Comparison of ENCODE assay signal across 2 cellular contexts in the genomic region with DNA sequence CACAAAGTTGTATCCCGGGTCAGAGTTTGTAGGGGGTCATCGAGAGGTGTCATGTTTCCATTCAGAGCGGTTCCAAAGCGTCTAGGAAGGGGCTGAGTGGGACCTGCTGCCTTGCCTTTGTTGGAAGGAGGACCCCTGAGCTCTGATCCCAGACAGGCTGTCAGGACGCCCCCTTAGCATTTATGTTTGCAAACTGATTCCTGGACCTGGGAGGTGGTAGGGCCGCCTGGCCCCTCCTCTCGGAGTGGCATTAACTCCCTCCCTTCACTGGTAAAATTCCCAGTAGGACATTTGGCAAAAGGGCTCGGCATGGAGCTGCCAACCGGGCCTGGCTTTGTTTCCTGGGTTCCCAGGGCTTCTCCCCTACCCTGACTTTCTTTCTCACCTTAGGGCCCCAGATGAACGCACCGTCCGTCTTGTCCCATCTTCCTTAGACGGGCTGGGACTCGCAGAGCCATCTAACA.
TF ChIP-seq lines count a peak whose summit lies in the region.

No MANE protein-coding gene starts in this region.

TF ChIP-seq in GM23338, 12 proteins besides CTCF, POLR2A, EP300 and RAD21 (continued from another document):
- TF ChIP-seq, protein P1, sequence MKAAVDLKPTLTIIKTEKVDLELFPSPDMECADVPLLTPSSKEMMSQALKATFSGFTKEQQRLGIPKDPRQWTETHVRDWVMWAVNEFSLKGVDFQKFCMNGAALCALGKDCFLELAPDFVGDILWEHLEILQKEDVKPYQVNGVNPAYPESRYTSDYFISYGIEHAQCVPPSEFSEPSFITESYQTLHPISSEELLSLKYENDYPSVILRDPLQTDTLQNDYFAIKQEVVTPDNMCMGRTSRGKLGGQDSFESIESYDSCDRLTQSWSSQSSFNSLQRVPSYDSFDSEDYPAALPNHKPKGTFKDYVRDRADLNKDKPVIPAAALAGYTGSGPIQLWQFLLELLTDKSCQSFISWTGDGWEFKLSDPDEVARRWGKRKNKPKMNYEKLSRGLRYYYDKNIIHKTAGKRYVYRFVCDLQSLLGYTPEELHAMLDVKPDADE (IDR thresholded peaks at IDR 0.05) = no peak
- TF ChIP-seq, protein P2, sequence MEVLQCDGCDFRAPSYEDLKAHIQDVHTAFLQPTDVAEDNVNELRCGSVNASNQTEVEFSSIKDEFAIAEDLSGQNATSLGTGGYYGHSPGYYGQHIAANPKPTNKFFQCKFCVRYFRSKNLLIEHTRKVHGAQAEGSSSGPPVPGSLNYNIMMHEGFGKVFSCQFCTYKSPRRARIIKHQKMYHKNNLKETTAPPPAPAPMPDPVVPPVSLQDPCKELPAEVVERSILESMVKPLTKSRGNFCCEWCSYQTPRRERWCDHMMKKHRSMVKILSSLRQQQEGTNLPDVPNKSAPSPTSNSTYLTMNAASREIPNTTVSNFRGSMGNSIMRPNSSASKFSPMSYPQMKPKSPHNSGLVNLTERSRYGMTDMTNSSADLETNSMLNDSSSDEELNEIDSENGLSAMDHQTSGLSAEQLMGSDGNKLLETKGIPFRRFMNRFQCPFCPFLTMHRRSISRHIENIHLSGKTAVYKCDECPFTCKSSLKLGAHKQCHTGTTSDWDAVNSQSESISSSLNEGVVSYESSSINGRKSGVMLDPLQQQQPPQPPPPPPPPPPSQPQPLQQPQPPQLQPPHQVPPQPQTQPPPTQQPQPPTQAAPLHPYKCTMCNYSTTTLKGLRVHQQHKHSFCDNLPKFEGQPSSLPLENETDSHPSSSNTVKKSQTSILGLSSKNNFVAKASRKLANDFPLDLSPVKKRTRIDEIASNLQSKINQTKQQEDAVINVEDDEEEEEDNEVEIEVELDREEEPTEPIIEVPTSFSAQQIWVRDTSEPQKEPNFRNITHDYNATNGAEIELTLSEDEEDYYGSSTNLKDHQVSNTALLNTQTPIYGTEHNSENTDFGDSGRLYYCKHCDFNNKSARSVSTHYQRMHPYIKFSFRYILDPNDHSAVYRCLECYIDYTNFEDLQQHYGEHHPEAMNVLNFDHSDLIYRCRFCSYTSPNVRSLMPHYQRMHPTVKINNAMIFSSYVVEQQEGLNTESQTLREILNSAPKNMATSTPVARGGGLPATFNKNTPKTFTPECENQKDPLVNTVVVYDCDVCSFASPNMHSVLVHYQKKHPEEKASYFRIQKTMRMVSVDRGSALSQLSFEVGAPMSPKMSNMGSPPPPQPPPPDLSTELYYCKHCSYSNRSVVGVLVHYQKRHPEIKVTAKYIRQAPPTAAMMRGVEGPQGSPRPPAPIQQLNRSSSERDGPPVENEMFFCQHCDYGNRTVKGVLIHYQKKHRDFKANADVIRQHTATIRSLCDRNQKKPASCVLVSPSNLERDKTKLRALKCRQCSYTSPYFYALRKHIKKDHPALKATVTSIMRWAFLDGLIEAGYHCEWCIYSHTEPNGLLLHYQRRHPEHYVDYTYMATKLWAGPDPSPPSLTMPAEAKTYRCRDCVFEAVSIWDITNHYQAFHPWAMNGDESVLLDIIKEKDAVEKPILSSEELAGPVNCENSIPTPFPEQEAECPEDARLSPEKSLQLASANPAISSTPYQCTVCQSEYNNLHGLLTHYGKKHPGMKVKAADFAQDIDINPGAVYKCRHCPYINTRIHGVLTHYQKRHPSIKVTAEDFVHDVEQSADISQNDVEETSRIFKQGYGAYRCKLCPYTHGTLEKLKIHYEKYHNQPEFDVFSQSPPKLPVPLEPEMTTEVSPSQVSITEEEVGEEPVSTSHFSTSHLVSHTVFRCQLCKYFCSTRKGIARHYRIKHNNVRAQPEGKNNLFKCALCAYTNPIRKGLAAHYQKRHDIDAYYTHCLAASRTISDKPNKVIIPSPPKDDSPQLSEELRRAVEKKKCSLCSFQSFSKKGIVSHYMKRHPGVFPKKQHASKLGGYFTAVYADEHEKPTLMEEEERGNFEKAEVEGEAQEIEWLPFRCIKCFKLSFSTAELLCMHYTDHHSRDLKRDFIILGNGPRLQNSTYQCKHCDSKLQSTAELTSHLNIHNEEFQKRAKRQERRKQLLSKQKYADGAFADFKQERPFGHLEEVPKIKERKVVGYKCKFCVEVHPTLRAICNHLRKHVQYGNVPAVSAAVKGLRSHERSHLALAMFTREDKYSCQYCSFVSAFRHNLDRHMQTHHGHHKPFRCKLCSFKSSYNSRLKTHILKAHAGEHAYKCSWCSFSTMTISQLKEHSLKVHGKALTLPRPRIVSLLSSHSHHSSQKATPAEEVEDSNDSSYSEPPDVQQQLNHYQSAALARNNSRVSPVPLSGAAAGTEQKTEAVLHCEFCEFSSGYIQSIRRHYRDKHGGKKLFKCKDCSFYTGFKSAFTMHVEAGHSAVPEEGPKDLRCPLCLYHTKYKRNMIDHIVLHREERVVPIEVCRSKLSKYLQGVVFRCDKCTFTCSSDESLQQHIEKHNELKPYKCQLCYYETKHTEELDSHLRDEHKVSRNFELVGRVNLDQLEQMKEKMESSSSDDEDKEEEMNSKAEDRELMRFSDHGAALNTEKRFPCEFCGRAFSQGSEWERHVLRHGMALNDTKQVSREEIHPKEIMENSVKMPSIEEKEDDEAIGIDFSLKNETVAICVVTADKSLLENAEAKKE (CRISPR knock-in tag; IDR thresholded peaks at IDR 0.05) = no peak
- no peak for TF ChIP-seq CREB1 (CRISPR knock-in tag; IDR thresholded peaks at IDR 0.05; ENCODE audit: low read depth)
- no peak for TF ChIP-seq POLR2AphosphoS5 (IDR thresholded peaks at IDR 0.05; ENCODE audit: low read depth)
- TF ChIP-seq JUNB (IDR thresholded peaks at IDR 0.05; ENCODE audit: unreplicated experiment) = no peak
- no peak for TF ChIP-seq EZH2phosphoT487 (IDR thresholded peaks at IDR 0.05; ENCODE audit: unreplicated experiment)
- TF ChIP-seq EZH2 (IDR thresholded peaks at IDR 0.05; ENCODE audit: low read depth, unreplicated experiment) = no peak
- TF ChIP-seq ZNF114 (CRISPR knock-in tag; IDR thresholded peaks at IDR 0.05) = no peak
TF ChIP-seq in GM23338: peak in this region for 0.

TF ChIP-seq in WTC11, 78 proteins besides CTCF, POLR2A, EP300 and RAD21 (continued from another document):
- TF ChIP-seq, protein P3, sequence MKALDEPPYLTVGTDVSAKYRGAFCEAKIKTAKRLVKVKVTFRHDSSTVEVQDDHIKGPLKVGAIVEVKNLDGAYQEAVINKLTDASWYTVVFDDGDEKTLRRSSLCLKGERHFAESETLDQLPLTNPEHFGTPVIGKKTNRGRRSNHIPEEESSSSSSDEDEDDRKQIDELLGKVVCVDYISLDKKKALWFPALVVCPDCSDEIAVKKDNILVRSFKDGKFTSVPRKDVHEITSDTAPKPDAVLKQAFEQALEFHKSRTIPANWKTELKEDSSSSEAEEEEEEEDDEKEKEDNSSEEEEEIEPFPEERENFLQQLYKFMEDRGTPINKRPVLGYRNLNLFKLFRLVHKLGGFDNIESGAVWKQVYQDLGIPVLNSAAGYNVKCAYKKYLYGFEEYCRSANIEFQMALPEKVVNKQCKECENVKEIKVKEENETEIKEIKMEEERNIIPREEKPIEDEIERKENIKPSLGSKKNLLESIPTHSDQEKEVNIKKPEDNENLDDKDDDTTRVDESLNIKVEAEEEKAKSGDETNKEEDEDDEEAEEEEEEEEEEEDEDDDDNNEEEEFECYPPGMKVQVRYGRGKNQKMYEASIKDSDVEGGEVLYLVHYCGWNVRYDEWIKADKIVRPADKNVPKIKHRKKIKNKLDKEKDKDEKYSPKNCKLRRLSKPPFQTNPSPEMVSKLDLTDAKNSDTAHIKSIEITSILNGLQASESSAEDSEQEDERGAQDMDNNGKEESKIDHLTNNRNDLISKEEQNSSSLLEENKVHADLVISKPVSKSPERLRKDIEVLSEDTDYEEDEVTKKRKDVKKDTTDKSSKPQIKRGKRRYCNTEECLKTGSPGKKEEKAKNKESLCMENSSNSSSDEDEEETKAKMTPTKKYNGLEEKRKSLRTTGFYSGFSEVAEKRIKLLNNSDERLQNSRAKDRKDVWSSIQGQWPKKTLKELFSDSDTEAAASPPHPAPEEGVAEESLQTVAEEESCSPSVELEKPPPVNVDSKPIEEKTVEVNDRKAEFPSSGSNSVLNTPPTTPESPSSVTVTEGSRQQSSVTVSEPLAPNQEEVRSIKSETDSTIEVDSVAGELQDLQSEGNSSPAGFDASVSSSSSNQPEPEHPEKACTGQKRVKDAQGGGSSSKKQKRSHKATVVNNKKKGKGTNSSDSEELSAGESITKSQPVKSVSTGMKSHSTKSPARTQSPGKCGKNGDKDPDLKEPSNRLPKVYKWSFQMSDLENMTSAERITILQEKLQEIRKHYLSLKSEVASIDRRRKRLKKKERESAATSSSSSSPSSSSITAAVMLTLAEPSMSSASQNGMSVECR (CRISPR knock-in tag; IDR thresholded peaks at IDR 0.05; ENCODE audit: borderline replicate concordance) = no peak
- TF ChIP-seq GABPB1 (CRISPR knock-in tag; IDR thresholded peaks at IDR 0.05) = no peak
- TF ChIP-seq, protein P4, sequence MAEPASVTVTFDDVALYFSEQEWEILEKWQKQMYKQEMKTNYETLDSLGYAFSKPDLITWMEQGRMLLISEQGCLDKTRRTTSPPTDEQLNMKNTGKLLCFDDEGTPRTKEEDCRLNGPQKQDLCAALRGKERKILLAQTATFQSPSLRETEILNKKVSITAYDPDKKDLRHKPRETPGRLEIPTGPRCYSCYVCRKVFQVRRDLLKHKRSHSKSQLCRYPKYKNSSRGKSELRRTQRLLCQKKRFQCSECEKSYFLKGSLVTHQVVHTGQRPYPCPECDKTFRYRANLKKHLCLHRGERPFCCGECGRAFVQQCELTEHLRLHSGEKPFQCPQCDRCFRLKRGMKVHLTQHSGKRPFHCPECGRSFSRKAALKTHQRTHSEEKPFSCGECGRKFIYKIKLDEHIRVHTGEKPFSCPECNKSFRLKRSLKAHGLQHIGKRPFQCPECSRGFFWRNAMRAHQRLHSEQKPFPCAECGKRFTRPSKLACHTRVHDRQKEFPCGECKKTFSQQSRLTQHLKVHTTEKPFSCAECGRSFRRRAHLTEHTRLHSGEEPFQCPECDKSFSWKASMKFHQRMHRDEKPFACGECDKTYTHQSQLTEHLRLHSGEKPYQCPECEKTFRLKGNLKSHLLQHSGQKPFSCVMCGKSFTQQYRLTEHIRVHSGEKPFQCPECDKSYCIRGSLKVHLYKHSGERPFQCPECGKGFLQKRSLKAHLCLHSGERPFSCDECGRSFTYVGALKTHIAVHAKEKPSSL (CRISPR knock-in tag; conservative IDR thresholded peaks at IDR 0.05) = no peak
- TF ChIP-seq, protein P5, sequence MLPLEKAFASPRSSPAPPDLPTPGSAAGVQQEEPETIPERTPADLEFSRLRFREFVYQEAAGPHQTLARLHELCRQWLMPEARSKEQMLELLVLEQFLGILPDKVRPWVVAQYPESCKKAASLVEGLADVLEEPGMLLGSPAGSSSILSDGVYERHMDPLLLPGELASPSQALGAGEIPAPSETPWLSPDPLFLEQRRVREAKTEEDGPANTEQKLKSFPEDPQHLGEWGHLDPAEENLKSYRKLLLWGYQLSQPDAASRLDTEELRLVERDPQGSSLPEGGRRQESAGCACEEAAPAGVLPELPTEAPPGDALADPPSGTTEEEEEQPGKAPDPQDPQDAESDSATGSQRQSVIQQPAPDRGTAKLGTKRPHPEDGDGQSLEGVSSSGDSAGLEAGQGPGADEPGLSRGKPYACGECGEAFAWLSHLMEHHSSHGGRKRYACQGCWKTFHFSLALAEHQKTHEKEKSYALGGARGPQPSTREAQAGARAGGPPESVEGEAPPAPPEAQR (CRISPR knock-in tag; IDR thresholded peaks at IDR 0.05) = no peak
